In the genomic region with DNA sequence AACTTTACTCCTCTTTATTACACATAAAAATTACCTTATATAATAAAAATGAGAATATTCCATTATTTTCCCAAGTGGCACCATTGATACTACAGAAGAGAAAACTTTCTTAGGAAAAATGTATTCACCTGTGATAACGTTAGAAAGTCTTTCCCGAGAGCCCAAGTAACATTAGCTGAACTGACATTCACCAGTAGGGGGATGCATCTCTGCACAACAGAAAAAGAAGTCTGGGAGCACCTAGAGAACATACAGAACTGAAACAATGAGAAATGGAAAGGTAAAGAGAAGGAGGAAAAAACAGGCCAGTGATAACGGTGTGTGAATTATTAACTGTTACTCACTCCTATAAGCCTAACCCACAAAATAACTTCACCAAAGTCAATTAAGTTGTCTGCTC, we compare ENCODE assay signal across 11 cellular contexts.
DNase-seq lines count a peak whose midpoint lies in the region; ATAC-seq and TF ChIP-seq lines count a peak whose summit lies in the region.
"Had no signal": no experiment of that assay in that cellular context is flagged by ENCODE, and none has a peak within 500 bp of the region (broad histone marks: within the 10 kb centered on the region; RNA-seq: fewer than 3 reads in every experiment).

No MANE protein-coding gene starts in this region.

- POLR2A ChIA-PET in activated CD4-positive, alpha-beta T cell treated with anti-CD3 and anti-CD28 coated beads, Interleukin-2, amount 10 ng/mL, durations not matched to agents 7 days and 5 days (lab: Charles Lee): no interaction called here

- DNase-seq in COR-L47 (lab: John Stamatoyannopoulos, UW) (peak; percentile 45), H7 (peak; percentile 7), RKO (ENCODE audit: low spot score) (peak; percentile 43), fibroblast of villous mesenchyme (ENCODE audit: low read depth) (no peak), NCI-H1436 (lab: John Stamatoyannopoulos, UW) (no peak), sigmoid colon (no peak), natural killer cell (no peak)
- DNase-seq in activated CD4-positive, alpha-beta T cell treated with anti-CD3 and anti-CD28 coated beads, Interleukin-2, amount 10 ng/mL, durations not matched to agents 7 days and 5 days: no peak
- DNase-seq: body of pancreas; CD4-positive, alpha-beta T cell; retina had no signal

- CTCF ChIA-PET in activated CD4-positive, alpha-beta T cell treated with anti-CD3 and anti-CD28 coated beads, Interleukin-2, amount 10 ng/mL, durations not matched to agents 7 days and 5 days (lab: Charles Lee): interaction anchor here (0.5 kb wide), 1 partner anchor 471 kb away, joined by 6 read pairs; no protein-coding TSS in a partner anchor

- WGBS in sigmoid colon, 2 donors: 13 to 18% methylated on average over 3 of the region's 3 CpGs

- H3K4me3 Mint-ChIP-seq in activated CD4-positive, alpha-beta T cell treated with anti-CD3 and anti-CD28 coated beads, Interleukin-2, amount 10 ng/mL, durations not matched to agents 7 days and 5 days: no peak overlapping the region
- no peak overlapping the region for H3K4me3 Mint-ChIP-seq in natural killer cell
- H3K4me3 Mint-ChIP-seq: CD4-positive, alpha-beta T cell had no signal

- intact Hi-C loops in sigmoid colon (cut with DNase I): no loop called here
- intact Hi-C loops in natural killer cell (cut with micrococcal nuclease): no loop called here

- H3K9me3 Mint-ChIP-seq in activated CD4-positive, alpha-beta T cell treated with anti-CD3 and anti-CD28 coated beads, Interleukin-2, amount 10 ng/mL, durations not matched to agents 7 days and 5 days: no peaks in the 10 kb centered on the region
- H3K9me3 Mint-ChIP-seq in natural killer cell: peaks cover 5 to 9% of the 10 kb centered on the region in 2 donors

- H3K27me3 Mint-ChIP-seq in activated CD4-positive, alpha-beta T cell treated with anti-CD3 and anti-CD28 coated beads, Interleukin-2, amount 10 ng/mL, durations not matched to agents 7 days and 5 days: no peaks in the 10 kb centered on the region
- no peaks in the 10 kb centered on the region for H3K27me3 Mint-ChIP-seq in natural killer cell (ENCODE audit: low read depth in 2 of 2)
- H3K27me3 Mint-ChIP-seq: CD4-positive, alpha-beta T cell had no signal

- no peak for ATAC-seq in natural killer cell
- ATAC-seq: body of pancreas had no signal

- H3K36me3 Mint-ChIP-seq in activated CD4-positive, alpha-beta T cell treated with anti-CD3 and anti-CD28 coated beads, Interleukin-2, amount 10 ng/mL, durations not matched to agents 7 days and 5 days (ENCODE audit: low read depth): no peaks in the 10 kb centered on the region
- H3K36me3 Mint-ChIP-seq in natural killer cell: no peaks in the 10 kb centered on the region

- TF ChIP-seq EP300 in sigmoid colon (IDR thresholded peaks at IDR 0.05): no peak

- no peaks in the 10 kb centered on the region for H3K4me1 ChIP-seq in sigmoid colon
- H3K4me1 ChIP-seq: body of pancreas had no signal

- H3K27ac ChIP-seq in sigmoid colon: no peak overlapping the region
- H3K27ac ChIP-seq: body of pancreas had no signal

- H3K27me3 ChIP-seq in H7 (ENCODE audit: control insufficient read depth, insufficient read depth, low read length) (no peaks in the 10 kb centered on the region), sigmoid colon (no peaks in the 10 kb centered on the region)
- H3K27me3 ChIP-seq: body of pancreas had no signal

- H3K36me3 ChIP-seq in H7 (replicated peaks; ENCODE audit: control insufficient read depth, insufficient read depth, low read length): no peaks in the 10 kb centered on the region
- H3K36me3 ChIP-seq in sigmoid colon: no peaks in the 10 kb centered on the region

- H3K4me1 Mint-ChIP-seq in activated CD4-positive, alpha-beta T cell treated with anti-CD3 and anti-CD28 coated beads, Interleukin-2, amount 10 ng/mL, durations not matched to agents 7 days and 5 days: no peaks in the 10 kb centered on the region
- no peaks in the 10 kb centered on the region for H3K4me1 Mint-ChIP-seq in natural killer cell

- no peak overlapping the region for H3K4me3 ChIP-seq in H7 (ENCODE audit: insufficient read depth, low read depth, low read length)
- no peak overlapping the region for H3K4me3 ChIP-seq in fibroblast of villous mesenchyme (ENCODE audit: low read depth, low read length)
- no peak overlapping the region for H3K4me3 ChIP-seq in sigmoid colon
- H3K4me3 ChIP-seq: body of pancreas had no signal

- H3K9me3 ChIP-seq in sigmoid colon: no peaks in the 10 kb centered on the region
- H3K9me3 ChIP-seq: body of pancreas had no signal

- TF ChIP-seq POLR2A in sigmoid colon (IDR thresholded peaks at IDR 0.05): no peak

- H3K27ac Mint-ChIP-seq in activated CD4-positive, alpha-beta T cell treated with anti-CD3 and anti-CD28 coated beads, Interleukin-2, amount 10 ng/mL, durations not matched to agents 7 days and 5 days: no peak overlapping the region
- no peak overlapping the region for H3K27ac Mint-ChIP-seq in natural killer cell
- H3K27ac Mint-ChIP-seq: CD4-positive, alpha-beta T cell had no signal

- TF ChIP-seq CTCF in fibroblast of villous mesenchyme (IDR thresholded peaks at IDR 0.05; ENCODE audit: insufficient read depth, low read depth, low read length): peak; percentile 4
- TF ChIP-seq CTCF in sigmoid colon (IDR thresholded peaks at IDR 0.05): no peak
- no peak for TF ChIP-seq CTCF in natural killer cell (IDR thresholded peaks at IDR 0.05)

Comparison
In these comparisons a context has a peak if more than half of its experiments do, and no peak if none do; other contexts are left out.
1. DNase-seq: peak in COR-L47 (single experiment), H7 (single experiment) and RKO (single experiment); none in fibroblast of villous mesenchyme (single experiment), activated CD4-positive, alpha-beta T cell treated with anti-CD3 and anti-CD28 coated beads, Interleukin-2, amount 10 ng/mL, durations not matched to agents 7 days and 5 days (single experiment), NCI-H1436 (single experiment), sigmoid colon (single experiment) and natural killer cell (single experiment).